ENCODE assay signal across 1 cellular context in the genomic region with DNA sequence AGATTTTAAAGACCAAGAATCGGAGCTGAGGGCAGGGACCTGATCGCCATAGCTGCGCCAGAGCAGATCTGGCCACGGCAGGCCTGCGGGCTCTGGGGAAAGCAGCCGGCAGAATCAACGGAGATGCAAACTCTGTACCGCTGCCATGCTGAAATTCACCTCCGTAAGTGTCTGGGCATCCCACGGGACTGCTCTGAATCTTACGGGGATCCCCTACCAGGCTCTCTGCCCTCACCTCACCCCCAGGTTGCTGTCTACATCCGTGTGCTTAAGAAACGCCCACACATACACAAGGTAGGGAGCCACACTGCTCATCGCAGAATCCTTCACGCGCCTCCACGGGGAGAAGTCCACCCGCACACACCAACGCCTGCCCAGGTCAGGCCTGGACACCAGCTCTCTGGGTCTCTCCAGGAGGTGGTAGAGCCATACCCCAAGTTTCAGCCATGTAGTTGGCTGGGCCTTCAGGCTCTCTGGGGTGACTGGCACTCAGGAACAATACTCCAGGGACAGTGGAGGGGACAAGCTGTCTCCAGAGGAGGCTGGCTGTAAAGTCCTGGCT.
TF ChIP-seq lines count a peak whose summit lies in the region.

No MANE protein-coding gene starts in this region.

TF ChIP-seq in H1, 55 proteins besides CTCF, POLR2A, EP300 and RAD21 (continued from another document):
- TF ChIP-seq FOSL1 (IDR thresholded peaks at IDR 0.05; ENCODE audit: insufficient read depth, low read depth, low read length) (no peak), BACH1 (IDR thresholded peaks at IDR 0.05; ENCODE audit: low read length) (no peak)
